ENCODE assay signal across 16 cellular contexts in the genomic region with DNA sequence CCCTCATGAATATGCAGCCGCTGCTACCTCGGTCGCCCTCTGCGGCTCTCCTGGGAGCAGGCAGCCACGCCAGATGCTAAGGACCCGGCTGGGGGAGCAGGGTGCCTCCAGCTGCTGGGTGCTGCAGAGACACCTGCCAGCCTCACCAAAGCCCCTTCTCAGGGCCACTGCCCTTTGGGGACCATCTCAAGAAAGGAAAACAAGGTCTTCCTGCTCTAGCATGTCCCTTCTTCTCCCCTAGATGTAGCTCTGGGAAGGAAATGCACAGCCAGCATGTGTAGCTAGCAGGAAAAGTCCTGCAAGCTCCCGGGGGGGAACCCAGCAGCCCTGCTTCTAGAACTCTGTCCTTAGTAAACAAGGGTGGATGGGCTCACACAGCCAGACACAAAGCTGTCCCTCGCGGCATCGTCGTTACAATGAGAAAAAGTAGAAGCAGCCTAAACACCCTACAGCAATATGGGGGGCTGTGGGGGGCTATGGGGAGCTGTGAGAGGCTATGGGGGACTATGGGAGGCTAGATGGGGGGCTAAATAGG. TPM values are rescaled to one million over a fixed set of nuclear protein-coding genes. Genes with fewer than 3 reads are reported as not detected.
DNase-seq lines count a peak whose midpoint lies in the region; ATAC-seq and TF ChIP-seq lines count a peak whose summit lies in the region.
"Had no signal": no experiment of that assay in that cellular context is flagged by ENCODE, and none has a peak within 500 bp of the region (broad histone marks: within the 10 kb centered on the region; RNA-seq: fewer than 3 reads in every experiment).

No MANE protein-coding gene starts in this region.

- no peak overlapping the region for H2AFZ ChIP-seq in GM23338

- no peak overlapping the region for H3K4me3 Mint-ChIP-seq in GM23338
- H3K4me3 Mint-ChIP-seq: T-helper 17 cell had no signal

- H3K9me3 Mint-ChIP-seq in GM23338: no peaks in the 10 kb centered on the region

- H3K9me2 ChIP-seq in GM23338 (ENCODE audit: insufficient read depth): no peaks in the 10 kb centered on the region

- H3K27ac ChIP-seq in GM23338 (ENCODE audit: low read depth): no peak overlapping the region
- H3K27ac ChIP-seq: A549 had no signal

- TF ChIP-seq POLR2A in lower leg skin (IDR thresholded peaks at IDR 0.05): no peak

- H3F3A ChIP-seq in GM23338 (replicated peaks; ENCODE audit: low read depth): no peaks in the 10 kb centered on the region

- peak; percentile 48; the same call in 2 of the 3 replicates for ATAC-seq in GM23338
- ATAC-seq: T-helper 17 cell had no signal

- H3K27me3 Mint-ChIP-seq in GM23338 (ENCODE audit: insufficient read depth, low read depth, poor library complexity): peaks cover 7% of the 10 kb centered on the region

- H3K27ac Mint-ChIP-seq in GM23338: no peak overlapping the region
- H3K27ac Mint-ChIP-seq: T-helper 17 cell had no signal

- 37 to 40% methylated on average over 9 to 10 of the region's 11 CpGs for WGBS in lower leg skin, 2 donors

- no peaks in the 10 kb centered on the region for H3K36me3 ChIP-seq in GM23338 (ENCODE audit: insufficient read depth)
- H3K36me3 ChIP-seq: MG63 had no signal

- no peak for TF ChIP-seq CTCF in GM23338 (conservative IDR thresholded peaks at IDR 0.05; ENCODE audit: low read depth in 2 of 2)
- TF ChIP-seq CTCF in lower leg skin (IDR thresholded peaks at IDR 0.05): no peak

- no peaks in the 10 kb centered on the region for H3K27me3 ChIP-seq in GM23338 (ENCODE audit: insufficient read depth)
- H3K27me3 ChIP-seq: MG63 had no signal

- H3K79me2 ChIP-seq in GM23338 (replicated peaks; ENCODE audit: insufficient read depth): no peaks in the 10 kb centered on the region

- no peaks in the 10 kb centered on the region for H3K4me1 ChIP-seq in GM23338 (ENCODE audit: insufficient read depth)
- H3K4me1 ChIP-seq: A549 had no signal

- H3K4me3 ChIP-seq in GM23338 (no peak overlapping the region), lower leg skin (ENCODE audit: low read depth, poor library complexity, severe bottlenecking) (no peak overlapping the region)
- H3K4me3 ChIP-seq: A549, MG63 had no signal

- no peaks in the 10 kb centered on the region; the same call in none of the 3 replicates for H3K4me1 Mint-ChIP-seq in GM23338
- H3K4me1 Mint-ChIP-seq: T-helper 17 cell had no signal

- H4K20me1 ChIP-seq in GM23338 (replicated peaks; ENCODE audit: insufficient read depth): no peaks in the 10 kb centered on the region

- H3K4me2 ChIP-seq in GM23338: no peak overlapping the region
- H3K4me2 ChIP-seq: A549 had no signal

- DNase-seq in NCI-H82 (lab: John Stamatoyannopoulos, UW): peak; percentile 54
- DNase-seq in NCI-H82 treated with DMSO at 0.1 percent for 48 hours (lab: John Stamatoyannopoulos, UW; ENCODE audit: unreplicated experiment): no peak
- DNase-seq in GM23338 (ENCODE audit: low spot score): no peak
- peak; percentile 70 for DNase-seq in RPMI8226
- peak; percentile 1 for DNase-seq in midbrain (lab: John Stamatoyannopoulos, UW)
- no peak for DNase-seq in NCI-H1436 (lab: John Stamatoyannopoulos, UW)
- DNase-seq in HuH-7 (ENCODE audit: low spot score): no peak
- DNase-seq in lower leg skin (ENCODE audit: low spot score in 2 of 2): no peak
- DNase-seq: COR-L47, GOT3, MG63, NCI-H2081, NCI-H446, NCI-H748 treated with DMSO at 0.1 percent for 48 hours, T-helper 17 cell had no signal

- no peaks in the 10 kb centered on the region for H3K36me3 Mint-ChIP-seq in GM23338 (ENCODE audit: low read depth)

- intact Hi-C loops in lower leg skin (cut with DNase I; ENCODE audit: low total_unique reads): no loop called here

TF ChIP-seq in GM23338, 12 proteins besides CTCF, POLR2A, EP300 and RAD21:
- TF ChIP-seq EZH2phosphoT487 (IDR thresholded peaks at IDR 0.05; ENCODE audit: unreplicated experiment) (no peak), EZH2 (IDR thresholded peaks at IDR 0.05; ENCODE audit: low read depth, unreplicated experiment) (no peak), ZNF114 (CRISPR knock-in tag; IDR thresholded peaks at IDR 0.05) (no peak), ZNF331 (CRISPR knock-in tag; IDR thresholded peaks at IDR 0.05; ENCODE audit: low read depth) (no peak), POLR2AphosphoS5 (IDR thresholded peaks at IDR 0.05; ENCODE audit: low read depth) (no peak), JUNB (IDR thresholded peaks at IDR 0.05; ENCODE audit: unreplicated experiment) (no peak)
TF ChIP-seq in GM23338: peak in this region for 0.

RNA-seq across cellular contexts. Expression of gene OLFM1, which starts 56.7 kb away (rescaled TPM):
- 30.4 and 40.1 TPM in 2 replicates for total RNA-seq in GM23338 (2014; rRNA removed; shearing (Covaris generic))
- polyA plus RNA-seq in GM23338 (2016; fragmentation: Nextera tagmentation; extraction: Ambion mirVana): 20.6 and 24.5 TPM in 2 replicates
- 10 to 100 TPM in 1 of 4 donors, 1 to 10 TPM in 3; 5.3 to 15.0 (median 8.6) TPM for total RNA-seq in lower leg skin
- total RNA-seq: T-helper 17 cell had no signal

Comparison
In these comparisons a context has a peak if more than half of its experiments do, and no peak if none do; other contexts are left out.
1. DNase-seq: peak in NCI-H82 (single experiment), RPMI8226 (single experiment) and midbrain (single experiment); none in NCI-H82 treated with DMSO at 0.1 percent for 48 hours (single experiment), GM23338 (single experiment), NCI-H1436 (single experiment), HuH-7 (single experiment) and lower leg skin (0 of 2).